In the genomic region with DNA sequence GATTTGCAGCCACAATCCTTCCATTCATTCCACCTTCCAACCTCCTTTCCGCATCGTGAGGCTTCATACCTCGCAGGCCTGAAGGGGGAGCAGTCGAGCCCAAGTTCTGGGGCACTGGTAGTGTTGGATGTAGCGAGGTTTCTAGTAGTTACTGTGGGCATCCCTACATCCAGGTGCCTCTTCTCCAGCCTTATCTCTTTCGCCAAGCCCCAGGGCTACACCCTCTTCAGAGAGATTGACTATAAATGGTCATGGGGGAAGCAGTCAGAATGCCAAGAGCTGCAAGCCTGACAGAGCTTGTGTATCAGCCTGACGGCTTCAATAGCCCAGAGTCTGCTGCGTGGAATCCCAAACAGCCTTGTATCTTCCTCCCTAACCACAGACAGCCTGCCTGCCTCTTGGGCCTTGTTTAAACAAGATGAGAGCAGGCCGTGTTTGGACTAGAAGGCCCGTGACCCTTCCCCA, we compare ENCODE assay signal across 1 cellular context.
TF ChIP-seq lines count a peak whose summit lies in the region.

No MANE protein-coding gene starts in this region.

TF ChIP-seq in IMR-90, 13 proteins besides CTCF, POLR2A, EP300 and RAD21 (continued from another document):
- TF ChIP-seq, protein P1, sequence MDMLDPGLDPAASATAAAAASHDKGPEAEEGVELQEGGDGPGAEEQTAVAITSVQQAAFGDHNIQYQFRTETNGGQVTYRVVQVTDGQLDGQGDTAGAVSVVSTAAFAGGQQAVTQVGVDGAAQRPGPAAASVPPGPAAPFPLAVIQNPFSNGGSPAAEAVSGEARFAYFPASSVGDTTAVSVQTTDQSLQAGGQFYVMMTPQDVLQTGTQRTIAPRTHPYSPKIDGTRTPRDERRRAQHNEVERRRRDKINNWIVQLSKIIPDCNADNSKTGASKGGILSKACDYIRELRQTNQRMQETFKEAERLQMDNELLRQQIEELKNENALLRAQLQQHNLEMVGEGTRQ (IDR thresholded peaks at IDR 0.05; ENCODE audit: low read depth, low read length), result no peak
- TF ChIP-seq RCOR1 (IDR thresholded peaks at IDR 0.05; ENCODE audit: insufficient replicate concordance, low read length), result no peak
- no peak for TF ChIP-seq MAFK (IDR thresholded peaks at IDR 0.05; ENCODE audit: low read depth, low read length)
- TF ChIP-seq MXI1 (IDR thresholded peaks at IDR 0.05; ENCODE audit: borderline replicate concordance, low read depth, low read length), result no peak
- TF ChIP-seq, protein P2, sequence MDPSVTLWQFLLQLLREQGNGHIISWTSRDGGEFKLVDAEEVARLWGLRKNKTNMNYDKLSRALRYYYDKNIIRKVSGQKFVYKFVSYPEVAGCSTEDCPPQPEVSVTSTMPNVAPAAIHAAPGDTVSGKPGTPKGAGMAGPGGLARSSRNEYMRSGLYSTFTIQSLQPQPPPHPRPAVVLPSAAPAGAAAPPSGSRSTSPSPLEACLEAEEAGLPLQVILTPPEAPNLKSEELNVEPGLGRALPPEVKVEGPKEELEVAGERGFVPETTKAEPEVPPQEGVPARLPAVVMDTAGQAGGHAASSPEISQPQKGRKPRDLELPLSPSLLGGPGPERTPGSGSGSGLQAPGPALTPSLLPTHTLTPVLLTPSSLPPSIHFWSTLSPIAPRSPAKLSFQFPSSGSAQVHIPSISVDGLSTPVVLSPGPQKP (IDR thresholded peaks at IDR 0.05; ENCODE audit: borderline replicate concordance, low read depth, low read length), result no peak
- peak; percentile 74; the same call in 1 of the 2 replicates for TF ChIP-seq BHLHE40 (IDR thresholded peaks at IDR 0.05; ENCODE audit: low read depth, low read length)
